1 cellular context compared by ENCODE assay signal in genomic region chr11:22828373-22828772, GRCh38.
TF ChIP-seq lines count a peak whose summit lies in the region.

No MANE protein-coding gene starts in this region.

TF ChIP-seq in HEK293, 187 proteins besides CTCF, POLR2A, EP300 and RAD21 (continued from another document):
- no peak for TF ChIP-seq ZNF280D (tag by site-specific recombination; IDR thresholded peaks at IDR 0.05)
